1 cellular context compared by ENCODE assay signal in the genomic region with DNA sequence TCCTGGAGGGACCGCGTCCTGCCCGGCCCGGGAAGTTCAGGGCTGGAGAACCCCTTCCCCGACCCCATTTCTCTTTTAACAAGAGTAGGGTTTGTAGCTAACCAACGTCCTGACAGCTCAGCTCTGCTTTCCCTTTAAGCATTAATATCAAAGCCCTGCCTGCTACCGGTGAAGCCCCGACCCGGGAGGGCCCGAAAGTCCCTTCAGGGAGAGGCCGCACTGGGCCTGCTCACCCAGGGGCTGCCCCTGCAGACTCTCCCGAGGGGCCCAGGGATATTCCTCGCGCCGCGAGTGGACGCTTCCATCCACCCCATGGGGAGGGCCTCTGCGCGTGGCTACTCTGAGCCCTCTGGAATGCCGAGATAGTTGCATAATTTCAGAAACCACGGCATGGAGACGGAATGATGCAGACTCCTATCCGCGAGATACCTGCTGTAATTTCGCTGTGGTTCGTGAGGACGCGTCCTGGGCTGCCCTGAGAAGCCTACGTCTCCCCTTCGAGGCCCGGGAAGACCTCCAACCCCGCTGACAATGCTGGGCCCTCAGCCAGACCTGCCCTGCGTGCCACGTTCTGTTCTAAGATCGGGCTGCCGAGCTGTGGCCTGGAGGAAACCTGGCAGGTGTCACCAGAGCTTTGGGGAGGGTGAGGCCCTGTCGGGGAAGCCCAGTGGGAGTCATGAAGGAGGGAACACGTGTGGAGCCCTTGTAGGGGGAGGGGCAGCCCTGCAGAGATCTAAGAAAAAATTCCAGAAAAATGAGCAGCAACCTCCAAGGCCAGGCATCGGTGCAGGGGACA.
TF ChIP-seq lines count a peak whose summit lies in the region.

No MANE protein-coding gene starts in this region.

TF ChIP-seq in HepG2, 621 proteins besides CTCF, POLR2A, EP300 and RAD21 (continued from another document and continues in another):
- TF ChIP-seq ERF (CRISPR knock-in tag; IDR thresholded peaks at IDR 0.05): peak; percentile 20; the same call in 1 of the 2 replicates
- TF ChIP-seq, protein P1, sequence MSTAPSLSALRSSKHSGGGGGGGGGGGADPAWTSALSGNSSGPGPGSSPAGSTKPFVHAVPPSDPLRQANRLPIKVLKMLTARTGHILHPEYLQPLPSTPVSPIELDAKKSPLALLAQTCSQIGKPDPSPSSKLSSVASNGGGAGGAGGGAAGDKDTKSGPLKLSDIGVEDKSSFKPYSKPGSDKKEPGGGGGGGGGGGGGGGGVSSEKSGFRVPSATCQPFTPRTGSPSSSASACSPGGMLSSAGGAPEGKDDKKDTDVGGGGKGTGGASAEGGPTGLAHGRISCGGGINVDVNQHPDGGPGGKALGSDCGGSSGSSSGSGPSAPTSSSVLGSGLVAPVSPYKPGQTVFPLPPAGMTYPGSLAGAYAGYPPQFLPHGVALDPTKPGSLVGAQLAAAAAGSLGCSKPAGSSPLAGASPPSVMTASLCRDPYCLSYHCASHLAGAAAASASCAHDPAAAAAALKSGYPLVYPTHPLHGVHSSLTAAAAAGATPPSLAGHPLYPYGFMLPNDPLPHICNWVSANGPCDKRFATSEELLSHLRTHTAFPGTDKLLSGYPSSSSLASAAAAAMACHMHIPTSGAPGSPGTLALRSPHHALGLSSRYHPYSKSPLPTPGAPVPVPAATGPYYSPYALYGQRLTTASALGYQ (CRISPR knock-in tag; IDR thresholded peaks at IDR 0.05): 0 out of 2 replicates have a peak, but pooled peaks have one; percentile 45
- TF ChIP-seq, protein P2, sequence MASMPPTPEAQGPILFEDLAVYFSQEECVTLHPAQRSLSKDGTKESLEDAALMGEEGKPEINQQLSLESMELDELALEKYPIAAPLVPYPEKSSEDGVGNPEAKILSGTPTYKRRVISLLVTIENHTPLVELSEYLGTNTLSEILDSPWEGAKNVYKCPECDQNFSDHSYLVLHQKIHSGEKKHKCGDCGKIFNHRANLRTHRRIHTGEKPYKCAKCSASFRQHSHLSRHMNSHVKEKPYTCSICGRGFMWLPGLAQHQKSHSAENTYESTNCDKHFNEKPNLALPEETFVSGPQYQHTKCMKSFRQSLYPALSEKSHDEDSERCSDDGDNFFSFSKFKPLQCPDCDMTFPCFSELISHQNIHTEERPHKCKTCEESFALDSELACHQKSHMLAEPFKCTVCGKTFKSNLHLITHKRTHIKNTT (CRISPR knock-in tag; IDR thresholded peaks at IDR 0.05): no peak
- no peak for TF ChIP-seq XBP1 (CRISPR knock-in tag; IDR thresholded peaks at IDR 0.05)
- no peak for TF ChIP-seq GTF3A (CRISPR knock-in tag; conservative IDR thresholded peaks at IDR 0.05)
- TF ChIP-seq, protein P3, sequence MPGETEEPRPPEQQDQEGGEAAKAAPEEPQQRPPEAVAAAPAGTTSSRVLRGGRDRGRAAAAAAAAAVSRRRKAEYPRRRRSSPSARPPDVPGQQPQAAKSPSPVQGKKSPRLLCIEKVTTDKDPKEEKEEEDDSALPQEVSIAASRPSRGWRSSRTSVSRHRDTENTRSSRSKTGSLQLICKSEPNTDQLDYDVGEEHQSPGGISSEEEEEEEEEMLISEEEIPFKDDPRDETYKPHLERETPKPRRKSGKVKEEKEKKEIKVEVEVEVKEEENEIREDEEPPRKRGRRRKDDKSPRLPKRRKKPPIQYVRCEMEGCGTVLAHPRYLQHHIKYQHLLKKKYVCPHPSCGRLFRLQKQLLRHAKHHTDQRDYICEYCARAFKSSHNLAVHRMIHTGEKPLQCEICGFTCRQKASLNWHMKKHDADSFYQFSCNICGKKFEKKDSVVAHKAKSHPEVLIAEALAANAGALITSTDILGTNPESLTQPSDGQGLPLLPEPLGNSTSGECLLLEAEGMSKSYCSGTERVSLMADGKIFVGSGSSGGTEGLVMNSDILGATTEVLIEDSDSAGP (CRISPR knock-in tag; IDR thresholded peaks at IDR 0.05; ENCODE audit: borderline replicate concordance): peak; percentile 84; the same call in 1 of the 2 replicates
- TF ChIP-seq SRF (IDR thresholded peaks at IDR 0.05; ENCODE audit: low read depth, low read length): no peak
- peak; percentile 47 for TF ChIP-seq RXRA (CRISPR knock-in tag; IDR thresholded peaks at IDR 0.05)
- no peak for TF ChIP-seq ZNF614 (CRISPR knock-in tag; IDR thresholded peaks at IDR 0.05; ENCODE audit: borderline replicate concordance)
- TF ChIP-seq, protein P4, sequence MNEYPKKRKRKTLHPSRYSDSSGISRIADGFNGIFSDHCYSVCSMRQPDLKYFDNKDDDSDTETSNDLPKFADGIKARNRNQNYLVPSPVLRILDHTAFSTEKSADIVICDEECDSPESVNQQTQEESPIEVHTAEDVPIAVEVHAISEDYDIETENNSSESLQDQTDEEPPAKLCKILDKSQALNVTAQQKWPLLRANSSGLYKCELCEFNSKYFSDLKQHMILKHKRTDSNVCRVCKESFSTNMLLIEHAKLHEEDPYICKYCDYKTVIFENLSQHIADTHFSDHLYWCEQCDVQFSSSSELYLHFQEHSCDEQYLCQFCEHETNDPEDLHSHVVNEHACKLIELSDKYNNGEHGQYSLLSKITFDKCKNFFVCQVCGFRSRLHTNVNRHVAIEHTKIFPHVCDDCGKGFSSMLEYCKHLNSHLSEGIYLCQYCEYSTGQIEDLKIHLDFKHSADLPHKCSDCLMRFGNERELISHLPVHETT (CRISPR knock-in tag; conservative IDR thresholded peaks at IDR 0.05): no peak
- no peak for TF ChIP-seq ZNF230 (CRISPR knock-in tag; IDR thresholded peaks at IDR 0.05)
- TF ChIP-seq, protein P5, sequence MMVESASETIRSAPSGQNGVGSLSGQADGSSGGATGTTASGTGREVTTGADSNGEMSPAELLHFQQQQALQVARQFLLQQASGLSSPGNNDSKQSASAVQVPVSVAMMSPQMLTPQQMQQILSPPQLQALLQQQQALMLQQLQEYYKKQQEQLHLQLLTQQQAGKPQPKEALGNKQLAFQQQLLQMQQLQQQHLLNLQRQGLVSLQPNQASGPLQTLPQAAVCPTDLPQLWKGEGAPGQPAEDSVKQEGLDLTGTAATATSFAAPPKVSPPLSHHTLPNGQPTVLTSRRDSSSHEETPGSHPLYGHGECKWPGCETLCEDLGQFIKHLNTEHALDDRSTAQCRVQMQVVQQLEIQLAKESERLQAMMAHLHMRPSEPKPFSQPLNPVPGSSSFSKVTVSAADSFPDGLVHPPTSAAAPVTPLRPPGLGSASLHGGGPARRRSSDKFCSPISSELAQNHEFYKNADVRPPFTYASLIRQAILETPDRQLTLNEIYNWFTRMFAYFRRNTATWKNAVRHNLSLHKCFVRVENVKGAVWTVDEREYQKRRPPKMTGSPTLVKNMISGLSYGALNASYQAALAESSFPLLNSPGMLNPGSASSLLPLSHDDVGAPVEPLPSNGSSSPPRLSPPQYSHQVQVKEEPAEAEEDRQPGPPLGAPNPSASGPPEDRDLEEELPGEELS (CRISPR knock-in tag; IDR thresholded peaks at IDR 0.05): 0 out of 2 replicates have a peak, but pooled peaks have one; percentile 13
- no peak for TF ChIP-seq MIER3 (CRISPR knock-in tag; IDR thresholded peaks at IDR 0.05; ENCODE audit: borderline replicate concordance)
- TF ChIP-seq, protein P6, sequence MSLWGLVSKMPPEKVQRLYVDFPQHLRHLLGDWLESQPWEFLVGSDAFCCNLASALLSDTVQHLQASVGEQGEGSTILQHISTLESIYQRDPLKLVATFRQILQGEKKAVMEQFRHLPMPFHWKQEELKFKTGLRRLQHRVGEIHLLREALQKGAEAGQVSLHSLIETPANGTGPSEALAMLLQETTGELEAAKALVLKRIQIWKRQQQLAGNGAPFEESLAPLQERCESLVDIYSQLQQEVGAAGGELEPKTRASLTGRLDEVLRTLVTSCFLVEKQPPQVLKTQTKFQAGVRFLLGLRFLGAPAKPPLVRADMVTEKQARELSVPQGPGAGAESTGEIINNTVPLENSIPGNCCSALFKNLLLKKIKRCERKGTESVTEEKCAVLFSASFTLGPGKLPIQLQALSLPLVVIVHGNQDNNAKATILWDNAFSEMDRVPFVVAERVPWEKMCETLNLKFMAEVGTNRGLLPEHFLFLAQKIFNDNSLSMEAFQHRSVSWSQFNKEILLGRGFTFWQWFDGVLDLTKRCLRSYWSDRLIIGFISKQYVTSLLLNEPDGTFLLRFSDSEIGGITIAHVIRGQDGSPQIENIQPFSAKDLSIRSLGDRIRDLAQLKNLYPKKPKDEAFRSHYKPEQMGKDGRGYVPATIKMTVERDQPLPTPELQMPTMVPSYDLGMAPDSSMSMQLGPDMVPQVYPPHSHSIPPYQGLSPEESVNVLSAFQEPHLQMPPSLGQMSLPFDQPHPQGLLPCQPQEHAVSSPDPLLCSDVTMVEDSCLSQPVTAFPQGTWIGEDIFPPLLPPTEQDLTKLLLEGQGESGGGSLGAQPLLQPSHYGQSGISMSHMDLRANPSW (CRISPR knock-in tag; IDR thresholded peaks at IDR 0.05; ENCODE audit: borderline replicate concordance): no peak
- TF ChIP-seq, protein P7, sequence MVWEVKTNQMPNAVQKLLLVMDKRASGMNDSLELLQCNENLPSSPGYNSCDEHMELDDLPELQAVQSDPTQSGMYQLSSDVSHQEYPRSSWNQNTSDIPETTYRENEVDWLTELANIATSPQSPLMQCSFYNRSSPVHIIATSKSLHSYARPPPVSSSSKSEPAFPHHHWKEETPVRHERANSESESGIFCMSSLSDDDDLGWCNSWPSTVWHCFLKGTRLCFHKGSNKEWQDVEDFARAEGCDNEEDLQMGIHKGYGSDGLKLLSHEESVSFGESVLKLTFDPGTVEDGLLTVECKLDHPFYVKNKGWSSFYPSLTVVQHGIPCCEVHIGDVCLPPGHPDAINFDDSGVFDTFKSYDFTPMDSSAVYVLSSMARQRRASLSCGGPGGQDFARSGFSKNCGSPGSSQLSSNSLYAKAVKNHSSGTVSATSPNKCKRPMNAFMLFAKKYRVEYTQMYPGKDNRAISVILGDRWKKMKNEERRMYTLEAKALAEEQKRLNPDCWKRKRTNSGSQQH (CRISPR knock-in tag; IDR thresholded peaks at IDR 0.05; ENCODE audit: low read depth): 0 out of 2 replicates have a peak, but pooled peaks have one; percentile 30
- TF ChIP-seq ETV6 (CRISPR knock-in tag; conservative IDR thresholded peaks at IDR 0.05): no peak
- TF ChIP-seq ZNF331 (CRISPR knock-in tag; IDR thresholded peaks at IDR 0.05): no peak
- TF ChIP-seq, protein P8, sequence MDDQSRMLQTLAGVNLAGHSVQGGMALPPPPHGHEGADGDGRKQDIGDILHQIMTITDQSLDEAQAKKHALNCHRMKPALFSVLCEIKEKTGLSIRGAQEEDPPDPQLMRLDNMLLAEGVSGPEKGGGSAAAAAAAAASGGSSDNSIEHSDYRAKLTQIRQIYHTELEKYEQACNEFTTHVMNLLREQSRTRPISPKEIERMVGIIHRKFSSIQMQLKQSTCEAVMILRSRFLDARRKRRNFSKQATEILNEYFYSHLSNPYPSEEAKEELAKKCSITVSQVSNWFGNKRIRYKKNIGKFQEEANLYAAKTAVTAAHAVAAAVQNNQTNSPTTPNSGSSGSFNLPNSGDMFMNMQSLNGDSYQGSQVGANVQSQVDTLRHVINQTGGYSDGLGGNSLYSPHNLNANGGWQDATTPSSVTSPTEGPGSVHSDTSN (CRISPR knock-in tag; IDR thresholded peaks at IDR 0.05; ENCODE audit: borderline replicate concordance): 0 out of 2 replicates have a peak, but pooled peaks have one; percentile 51
- no peak; the same call in 1 of the 2 replicates for TF ChIP-seq GABPB1 (CRISPR knock-in tag; IDR thresholded peaks at IDR 0.05)
- TF ChIP-seq, protein P9, sequence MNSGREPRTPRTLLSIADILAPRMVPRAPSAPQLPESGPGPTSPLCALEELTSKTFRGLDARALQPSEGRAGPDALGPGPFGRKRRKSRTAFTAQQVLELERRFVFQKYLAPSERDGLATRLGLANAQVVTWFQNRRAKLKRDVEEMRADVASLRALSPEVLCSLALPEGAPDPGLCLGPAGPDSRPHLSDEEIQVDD (CRISPR knock-in tag; IDR thresholded peaks at IDR 0.05; ENCODE audit: borderline replicate concordance): no peak
- TF ChIP-seq EHMT2 (IDR thresholded peaks at IDR 0.05; ENCODE audit: borderline replicate concordance, low read depth, low read length): no peak
- TF ChIP-seq PLRG1 (conservative IDR thresholded peaks at IDR 0.05): no peak
- peak; percentile 52; the same call in 1 of the 2 replicates for TF ChIP-seq ZC3H13 (CRISPR knock-in tag; IDR thresholded peaks at IDR 0.05)
- no peak for TF ChIP-seq ONECUT2 (CRISPR knock-in tag; IDR thresholded peaks at IDR 0.05)
- TF ChIP-seq KLF12 (CRISPR knock-in tag; IDR thresholded peaks at IDR 0.05; ENCODE audit: borderline replicate concordance): no peak
- peak; percentile 62; the same call in 1 of the 2 replicates for TF ChIP-seq MYC (CRISPR knock-in tag; IDR thresholded peaks at IDR 0.05; ENCODE audit: borderline replicate concordance)
- TF ChIP-seq, protein P10, sequence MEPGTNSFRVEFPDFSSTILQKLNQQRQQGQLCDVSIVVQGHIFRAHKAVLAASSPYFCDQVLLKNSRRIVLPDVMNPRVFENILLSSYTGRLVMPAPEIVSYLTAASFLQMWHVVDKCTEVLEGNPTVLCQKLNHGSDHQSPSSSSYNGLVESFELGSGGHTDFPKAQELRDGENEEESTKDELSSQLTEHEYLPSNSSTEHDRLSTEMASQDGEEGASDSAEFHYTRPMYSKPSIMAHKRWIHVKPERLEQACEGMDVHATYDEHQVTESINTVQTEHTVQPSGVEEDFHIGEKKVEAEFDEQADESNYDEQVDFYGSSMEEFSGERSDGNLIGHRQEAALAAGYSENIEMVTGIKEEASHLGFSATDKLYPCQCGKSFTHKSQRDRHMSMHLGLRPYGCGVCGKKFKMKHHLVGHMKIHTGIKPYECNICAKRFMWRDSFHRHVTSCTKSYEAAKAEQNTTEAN (CRISPR knock-in tag; conservative IDR thresholded peaks at IDR 0.05): peak; percentile 21; the same call in 1 of the 2 replicates
- TF ChIP-seq, protein P11, sequence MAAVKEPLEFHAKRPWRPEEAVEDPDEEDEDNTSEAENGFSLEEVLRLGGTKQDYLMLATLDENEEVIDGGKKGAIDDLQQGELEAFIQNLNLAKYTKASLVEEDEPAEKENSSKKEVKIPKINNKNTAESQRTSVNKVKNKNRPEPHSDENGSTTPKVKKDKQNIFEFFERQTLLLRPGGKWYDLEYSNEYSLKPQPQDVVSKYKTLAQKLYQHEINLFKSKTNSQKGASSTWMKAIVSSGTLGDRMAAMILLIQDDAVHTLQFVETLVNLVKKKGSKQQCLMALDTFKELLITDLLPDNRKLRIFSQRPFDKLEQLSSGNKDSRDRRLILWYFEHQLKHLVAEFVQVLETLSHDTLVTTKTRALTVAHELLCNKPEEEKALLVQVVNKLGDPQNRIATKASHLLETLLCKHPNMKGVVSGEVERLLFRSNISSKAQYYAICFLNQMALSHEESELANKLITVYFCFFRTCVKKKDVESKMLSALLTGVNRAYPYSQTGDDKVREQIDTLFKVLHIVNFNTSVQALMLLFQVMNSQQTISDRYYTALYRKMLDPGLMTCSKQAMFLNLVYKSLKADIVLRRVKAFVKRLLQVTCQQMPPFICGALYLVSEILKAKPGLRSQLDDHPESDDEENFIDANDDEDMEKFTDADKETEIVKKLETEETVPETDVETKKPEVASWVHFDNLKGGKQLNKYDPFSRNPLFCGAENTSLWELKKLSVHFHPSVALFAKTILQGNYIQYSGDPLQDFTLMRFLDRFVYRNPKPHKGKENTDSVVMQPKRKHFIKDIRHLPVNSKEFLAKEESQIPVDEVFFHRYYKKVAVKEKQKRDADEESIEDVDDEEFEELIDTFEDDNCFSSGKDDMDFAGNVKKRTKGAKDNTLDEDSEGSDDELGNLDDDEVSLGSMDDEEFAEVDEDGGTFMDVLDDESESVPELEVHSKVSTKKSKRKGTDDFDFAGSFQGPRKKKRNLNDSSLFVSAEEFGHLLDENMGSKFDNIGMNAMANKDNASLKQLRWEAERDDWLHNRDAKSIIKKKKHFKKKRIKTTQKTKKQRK (IDR thresholded peaks at IDR 0.05; ENCODE audit: low read length): no peak
- TF ChIP-seq, protein P12, sequence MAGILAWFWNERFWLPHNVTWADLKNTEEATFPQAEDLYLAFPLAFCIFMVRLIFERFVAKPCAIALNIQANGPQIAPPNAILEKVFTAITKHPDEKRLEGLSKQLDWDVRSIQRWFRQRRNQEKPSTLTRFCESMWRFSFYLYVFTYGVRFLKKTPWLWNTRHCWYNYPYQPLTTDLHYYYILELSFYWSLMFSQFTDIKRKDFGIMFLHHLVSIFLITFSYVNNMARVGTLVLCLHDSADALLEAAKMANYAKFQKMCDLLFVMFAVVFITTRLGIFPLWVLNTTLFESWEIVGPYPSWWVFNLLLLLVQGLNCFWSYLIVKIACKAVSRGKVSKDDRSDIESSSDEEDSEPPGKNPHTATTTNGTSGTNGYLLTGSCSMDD (CRISPR knock-in tag; IDR thresholded peaks at IDR 0.05): 0 out of 2 replicates have a peak, but pooled peaks have one; percentile 40
